ENCODE assay signal across 8 cellular contexts in the genomic region with DNA sequence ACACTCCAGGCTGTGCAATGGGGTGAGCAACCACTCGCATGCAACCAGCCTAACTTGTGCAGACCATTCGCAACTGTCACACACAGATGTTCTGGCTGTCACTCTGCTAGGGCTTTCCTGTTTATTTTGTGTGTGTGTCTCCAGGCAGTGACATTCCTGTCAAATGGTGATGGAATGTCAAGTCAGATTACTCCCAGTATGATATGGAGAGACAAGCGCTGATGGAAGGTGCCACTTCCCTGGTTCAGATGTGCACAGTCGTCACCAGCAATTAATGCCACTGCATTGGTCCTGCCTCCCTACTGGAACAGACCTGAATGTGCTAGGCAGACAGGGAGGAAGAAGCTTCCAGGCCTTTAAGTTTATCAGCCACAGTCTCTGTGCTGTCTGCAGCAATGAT.
"Had no signal": no experiment of that assay in that cellular context is flagged by ENCODE, and none has a peak within 500 bp of the region (broad histone marks: within the 10 kb centered on the region; RNA-seq: fewer than 3 reads in every experiment).

No MANE protein-coding gene starts in this region.

- H3K9me3 ChIP-seq: HAP-1 had no signal

- H3K4me3 ChIP-seq: GM23248, HAP-1, K562 had no signal

- H3K36me3 ChIP-seq: HAP-1 had no signal

- H3K27ac ChIP-seq: GM23248 had no signal

- H3K9ac ChIP-seq: GM23248 had no signal

- H3K4me1 ChIP-seq: HAP-1 had no signal

- H2AFZ ChIP-seq: GM23248 had no signal

- H3K4me3 Mint-ChIP-seq: HFFc6 had no signal

- ATAC-seq: HCT116, K562 had no signal

- H3K27ac Mint-ChIP-seq: HFFc6 had no signal

- DNase-seq: GM23248, GOT3, H7, HFFc6, IMR-90 had no signal
